ENCODE assay signal across 9 cellular contexts in genomic region chr17:33234930-33235685, GRCh38. TPM values are rescaled to one million over a fixed set of nuclear protein-coding genes. Genes with fewer than 3 reads are reported as not detected.
DNase-seq lines count a peak whose midpoint lies in the region; TF ChIP-seq lines count a peak whose summit lies in the region.
"Had no signal": no experiment of that assay in that cellular context is flagged by ENCODE, and none has a peak within 500 bp of the region (broad histone marks: within the 10 kb centered on the region; RNA-seq: fewer than 3 reads in every experiment).

No MANE protein-coding gene starts in this region.

- DNase-seq in G401 (ENCODE audit: low spot score) (peak; percentile 88), SW480 (ENCODE audit: low spot score) (peak; percentile 76), glomerular visceral epithelial cell (ENCODE audit: extremely low spot score) (peak; percentile 90), sigmoid colon (peak; percentile 85), NCI-H1694 treated with DMSO at 0.1 percent for 48 hours (lab: John Stamatoyannopoulos, UW) (no peak), NCI-H1694 (lab: John Stamatoyannopoulos, UW) (no peak), NCI-H1930 (lab: John Stamatoyannopoulos, UW) (no peak)
- DNase-seq in activated CD8-positive, alpha-beta memory T cell treated with anti-CD3 and anti-CD28 coated beads, Interleukin-2, amount 50 U/mL, for 4 hours: no peak

- H3K4me3 ChIP-seq in sigmoid colon: no peak overlapping the region
- H3K4me3 ChIP-seq: PC-9 had no signal

- no peak for TF ChIP-seq CTCF in sigmoid colon (IDR thresholded peaks at IDR 0.05)

- H3K4me1 ChIP-seq in sigmoid colon: peaks cover 0 to 34% (median 29%) of the 10 kb centered on the region in 4 donors

- peak overlapping the region in 3 of 4 donors; percentile 60 to 79 (median 76) for H3K27ac ChIP-seq in sigmoid colon
- H3K27ac ChIP-seq: PC-9 had no signal

- no peaks in the 10 kb centered on the region for H3K27me3 ChIP-seq in sigmoid colon

- intact Hi-C loops in sigmoid colon (cut with DNase I): loop anchor here (10.0 kb wide), 1 partner anchor 120 kb away; no protein-coding TSS in a partner anchor

- no peaks in the 10 kb centered on the region for H3K9me3 ChIP-seq in sigmoid colon

- 77 to 79% methylated on average over 6 of the region's 6 CpGs for WGBS in sigmoid colon, 2 donors

- no peak for TF ChIP-seq POLR2A in sigmoid colon (IDR thresholded peaks at IDR 0.05)

- TF ChIP-seq EP300 in sigmoid colon (IDR thresholded peaks at IDR 0.05): peak in 1 of 4 donors; percentile 28

- H3K36me3 ChIP-seq in sigmoid colon: no peaks in the 10 kb centered on the region

- in situ Hi-C loops in G401 (cut with HindIII; ENCODE audit: low sequenced_read_pairs): no loop called here

RNA-seq across cellular contexts. Expression of gene ASIC2, which starts 58.0 kb away (rescaled TPM):
- total RNA-seq in G401 (2014; rRNA removed; shearing (Covaris generic)): not detected in 2 replicates
- under 1 TPM in 2 of 4 donors, not detected in 2; under 0.01 to 0.16 TPM for total RNA-seq in sigmoid colon
- under 1 TPM in 2 of 3 donors, not detected in 1; 0.22 to 0.60 TPM for polyA plus RNA-seq in sigmoid colon

Comparison
In these comparisons a context has a peak if more than half of its experiments do, and no peak if none do; other contexts are left out.
1. DNase-seq: peak in G401 (single experiment), SW480 (single experiment), glomerular visceral epithelial cell (single experiment) and sigmoid colon (single experiment); none in NCI-H1694 treated with DMSO at 0.1 percent for 48 hours (single experiment), NCI-H1694 (single experiment), activated CD8-positive, alpha-beta memory T cell treated with anti-CD3 and anti-CD28 coated beads, Interleukin-2, amount 50 U/mL, for 4 hours (single experiment) and NCI-H1930 (0 of 2).